In genomic region chrX:109732319-109732779, GRCh38 we compare ENCODE assay signal across 8 cellular contexts. TPM values are rescaled to one million over a fixed set of nuclear protein-coding genes. Genes with fewer than 3 reads are reported as not detected.
DNase-seq lines count a peak whose midpoint lies in the region; ATAC-seq, FAIRE-seq and TF ChIP-seq lines count a peak whose summit lies in the region.

No MANE protein-coding gene starts in this region.

- CTCF ChIA-PET in HepG2 (lab: Yijun Ruan, JAX; ENCODE audit: low intra/inter-chr PET ratio, low total read pairs): no interaction called here

- in situ Hi-C loops in HepG2 (cut with HindIII; ENCODE audit: extremely low pct_ligation_motif_present, low pct_unique_long_range_greater_than_20kb): loop anchor here (10.0 kb wide), 3 partner anchors 92 to 152 kb away; no protein-coding TSS in a partner anchor

- no peak for DNase-seq in BE2C
- no peak for DNase-seq in GM19239 (ENCODE audit: insufficient read length, low spot score)
- peak in 1 of 2 donors; percentile 9 for DNase-seq in central memory CD8-positive, alpha-beta T cell (ENCODE audit: low spot score in 2 of 2)
- DNase-seq in HepG2 (ENCODE audit: low spot score): no peak
- no peak for DNase-seq in stomach
- DNase-seq in cerebellar nuclear complex (lab: John Stamatoyannopoulos, UW): no peak

- H3K4me3 ChIP-seq in BE2C (ENCODE audit: low read depth, low read length) (peak overlapping the region; percentile 87), HepG2 (replicated peaks in 1 of 3; ENCODE audit: insufficient read depth in 1 of 3, low read depth in 2 of 3, low read length in 3 of 3) (peak overlapping the region; percentile 85 to 91 (median 89)), stomach (peak overlapping the region; percentile 51 to 69 (median 63))

- peak overlapping the region; percentile 100 for H3K4me3 Mint-ChIP-seq in central memory CD8-positive, alpha-beta T cell

- peak overlapping the region; percentile 91 for H3K27ac ChIP-seq in HepG2 (ENCODE audit: extremely low read length, insufficient read depth, low read length)
- H3K27ac ChIP-seq in stomach: peak overlapping the region; percentile 84 to 94 (median 88)

- intact Hi-C loops in HepG2 (cut with micrococcal nuclease; ENCODE audit: unreplicated experiment): no loop called here
- intact Hi-C loops in stomach (cut with DNase I; ENCODE audit: low total_unique reads): no loop called here

- H3K4me1 ChIP-seq in BE2C (no peaks in the 10 kb centered on the region), HepG2 (ENCODE audit: insufficient read depth, low read length) (peaks cover 44% of the 10 kb centered on the region), stomach (peaks cover 0 to 9% (median 4%) of the 10 kb centered on the region in 4 donors)

- peaks cover 3% of the 10 kb centered on the region; the same call in 1 of the 2 replicates for H4K20me1 ChIP-seq in HepG2 (ENCODE audit: insufficient read depth, low read length)

- TF ChIP-seq POLR2A in HepG2 (IDR thresholded peaks at IDR 0.05; ENCODE audit: insufficient read depth in 1 of 2, low read depth in 2 of 2, low read length in 2 of 2) (no peak), stomach (IDR thresholded peaks at IDR 0.05) (no peak)

- WGBS in HepG2 (ENCODE audit: low lambda C conversion rate): 1% methylated on average over 7 of the region's 14 CpGs
- WGBS in stomach, 5 donors: 0 to 40% (median 2%) methylated on average over 13 to 14 of the region's 14 CpGs

- POLR2A ChIA-PET in HepG2 (lab: Yijun Ruan, JAX): interaction anchor here (1.0 to 2.6 kb wide), 8 partner anchors 8 to 125 kb away, joined by 3 to 17 read pairs (median 5); no protein-coding TSS in a partner anchor

- peak overlapping the region; percentile 44 for H3K4me2 ChIP-seq in HepG2 (ENCODE audit: low read depth, low read length)

- H3K27me3 ChIP-seq in BE2C (no peaks in the 10 kb centered on the region), HepG2 (ENCODE audit: control insufficient read depth in 1 of 2, insufficient read depth in 2 of 2, low read length in 2 of 2) (no peaks in the 10 kb centered on the region; a peak in 1 of 5 replicates), stomach (no peaks in the 10 kb centered on the region)

- no peaks in the 10 kb centered on the region for H3K36me3 ChIP-seq in BE2C
- H3K36me3 ChIP-seq in HepG2 (replicated peaks in 1 of 2; ENCODE audit: control insufficient read depth in 1 of 2, insufficient read depth in 2 of 2, low read length in 2 of 2): 0 out of 5 replicates have a peak, but pooled peaks cover 0 to 2% of the 10 kb centered on the region in 2 experiments
- no peaks in the 10 kb centered on the region for H3K36me3 ChIP-seq in stomach

- no peaks in the 10 kb centered on the region for H3K9me3 Mint-ChIP-seq in central memory CD8-positive, alpha-beta T cell

- H3K79me2 ChIP-seq in HepG2 (ENCODE audit: insufficient read depth, low read length): peaks cover 81% of the 10 kb centered on the region

- no peak for TF ChIP-seq EP300 in HepG2 (IDR thresholded peaks at IDR 0.05; ENCODE audit: low read depth in 2 of 2, low read length in 2 of 2)
- TF ChIP-seq EP300 in HepG2 (CRISPR knock-in tag; IDR thresholded peaks at IDR 0.05; ENCODE audit: borderline replicate concordance): no peak
- TF ChIP-seq EP300 in stomach (IDR thresholded peaks at IDR 0.05): no peak

- TF ChIP-seq CTCF in BE2C (IDR thresholded peaks at IDR 0.05; ENCODE audit: low read depth, low read length): no peak
- TF ChIP-seq CTCF in HepG2 (CRISPR knock-in tag; IDR thresholded peaks at IDR 0.05): no peak
- TF ChIP-seq CTCF in stomach (IDR thresholded peaks at IDR 0.05): no peak

- H2AFZ ChIP-seq in HepG2 (ENCODE audit: low read length): no peak overlapping the region

- peaks cover 33% of the 10 kb centered on the region for H3K4me1 Mint-ChIP-seq in central memory CD8-positive, alpha-beta T cell

- TF ChIP-seq RAD21 in HepG2 (CRISPR knock-in tag; IDR thresholded peaks at IDR 0.05): no peak

- peaks cover 10% of the 10 kb centered on the region for H3K36me3 Mint-ChIP-seq in central memory CD8-positive, alpha-beta T cell (ENCODE audit: insufficient read depth)

- BruUV-seq in HepG2 (replicated peaks; lab: Mats Ljungman, UMichigan): no TSS peak

- peak; percentile 44 for ATAC-seq in HG03354 (IDR thresholded peaks at IDR 0.05; ENCODE audit: poor library complexity, severe bottlenecking, unreplicated experiment)
- peak; percentile 57 for ATAC-seq in SK-N-SH treated with all-trans-retinoic acid at 6 μM for 48 hours
- ATAC-seq in central memory CD8-positive, alpha-beta T cell (replicated peaks; ENCODE audit: extremely low read depth, poor library complexity, severe bottlenecking): peak; percentile 53
- peak; percentile 37 for ATAC-seq in HepG2

- H3K9me3 ChIP-seq in BE2C (no peaks in the 10 kb centered on the region), HepG2 (ENCODE audit: low read length) (no peaks in the 10 kb centered on the region), stomach (no peaks in the 10 kb centered on the region)

- no peaks in the 10 kb centered on the region for H3K27me3 Mint-ChIP-seq in central memory CD8-positive, alpha-beta T cell

- peak; percentile 68 for FAIRE-seq in GM19239 (lab: Jason Lieb, UNC)
- no peak for FAIRE-seq in HepG2 (lab: Jason Lieb, UNC)

- H3K27ac Mint-ChIP-seq in central memory CD8-positive, alpha-beta T cell (ENCODE audit: low read depth): peak overlapping the region; percentile 96

- peak overlapping the region; percentile 98 for H3K9ac ChIP-seq in HepG2 (ENCODE audit: insufficient read depth, low read depth, low read length)

TF ChIP-seq in SK-N-SH treated with all-trans-retinoic acid at 6 μM for 48 hours, 23 proteins besides CTCF, POLR2A, EP300 and RAD21 (continues in another document):
- TF ChIP-seq CREB5 (CRISPR knock-in tag; IDR thresholded peaks at IDR 0.05; ENCODE audit: low read depth): no peak
- no peak for TF ChIP-seq PPARA (CRISPR knock-in tag; IDR thresholded peaks at IDR 0.05; ENCODE audit: borderline replicate concordance)
- no peak for TF ChIP-seq ISL1 (CRISPR knock-in tag; IDR thresholded peaks at IDR 0.05)
- TF ChIP-seq ESRRG (CRISPR knock-in tag; IDR thresholded peaks at IDR 0.05): no peak
- no peak for TF ChIP-seq SNAI2 (CRISPR knock-in tag; IDR thresholded peaks at IDR 0.05)
- TF ChIP-seq BACH2 (CRISPR knock-in tag; IDR thresholded peaks at IDR 0.05; ENCODE audit: borderline replicate concordance): no peak

TF ChIP-seq in HepG2, 621 proteins besides CTCF, POLR2A, EP300 and RAD21:
- TF ChIP-seq ZNF329 (CRISPR knock-in tag; IDR thresholded peaks at IDR 0.05; ENCODE audit: low read depth) (no peak), RAD51 (IDR thresholded peaks at IDR 0.05; ENCODE audit: borderline replicate concordance) (no peak), POLR2G (IDR thresholded peaks at IDR 0.05; ENCODE audit: low read depth, low read length) (peak; percentile 19; the same call in 1 of the 2 replicates)
TF ChIP-seq in HepG2: peak in this region for 1.

RNA-seq across cellular contexts. Expression of gene ACSL4, which starts 0.7 kb away (rescaled TPM):
- 16.8 TPM for polyA plus RNA-seq in BE2C (2012; ENCODE audit: insufficient read depth, insufficient read length, low read depth)
- total RNA-seq in HepG2 (2016; rRNA removed; fragmentation: Illumina TruSeq; extraction: Trizol) (316 and 521 TPM in 2 replicates), stomach (10 to 100 TPM in 4 of 5 donors, 1 to 10 TPM in 1; 4.1 to 53.4 (median 31.4) TPM)
- 26.7 and 28.6 TPM in 2 replicates for total RNA-seq in HepG2 (2016; cell fraction: cytosol; rRNA removed; fragmentation: Illumina TruSeq; extraction: Trizol; ENCODE audit: low read depth)
- 304 and 484 TPM in 2 replicates for total RNA-seq in HepG2 (2016; cell fraction: insoluble cytoplasmic fraction; rRNA removed; fragmentation: Illumina TruSeq; extraction: Trizol)
- 83.2 and 99.0 TPM in 2 replicates for total RNA-seq in HepG2 (2016; cell fraction: membrane; rRNA removed; fragmentation: Illumina TruSeq; extraction: Trizol)
- 195 and 201 TPM in 2 replicates for total RNA-seq in HepG2 (2016; cell fraction: nucleus; rRNA removed; fragmentation: Illumina TruSeq; extraction: Trizol)
- polyA plus RNA-seq in HepG2 (2011; rRNA removed) (176 and 207 TPM in 2 replicates), stomach (10 to 100 TPM; 12.4 to 48.6 (median 44.3) TPM)
- polyA plus RNA-seq in HepG2 (2011; cell fraction: cytosol; rRNA removed): 107 and 171 TPM in 2 replicates
- polyA plus RNA-seq in HepG2 (2011; cell fraction: nucleus; rRNA removed): 84.2 and 108 TPM in 2 replicates
- polyA plus RNA-seq in HepG2 (2012): 293 and 329 TPM in 2 replicates
- polyA plus RNA-seq in HepG2 (2016; cell fraction: cytosol; fragmentation: Illumina TruSeq; extraction: Trizol; ENCODE audit: low read depth): 5.7 and 7.1 TPM in 2 replicates
- 281 and 310 TPM in 2 replicates for polyA plus RNA-seq in HepG2 (2016; cell fraction: insoluble cytoplasmic fraction; fragmentation: Illumina TruSeq; extraction: Trizol; ENCODE audit: low read depth)
- 26.0 and 28.9 TPM in 2 replicates for polyA plus RNA-seq in HepG2 (2016; cell fraction: membrane; fragmentation: Illumina TruSeq; extraction: Trizol; ENCODE audit: low read depth)
- 191 and 192 TPM in 2 replicates for polyA plus RNA-seq in HepG2 (2016; cell fraction: nucleus; fragmentation: Illumina TruSeq; extraction: Trizol; ENCODE audit: insufficient read depth, low read depth)
- polyA minus RNA-seq in HepG2 (2011; rRNA and poly(A)+ RNA removed; ENCODE audit: low replicate concordance): 51.4 and 478 TPM in 2 replicates
- 475 and 658 TPM in 2 replicates for polyA minus RNA-seq in HepG2 (2011; cell fraction: cytosol; rRNA and poly(A)+ RNA removed)
- polyA minus RNA-seq in HepG2 (2011; cell fraction: nucleus; rRNA and poly(A)+ RNA removed): 386 and 495 TPM in 2 replicates
